Comparison of ENCODE assay signal across 13 cellular contexts in genomic region chr12:26803552-26803951, GRCh38. TPM values are rescaled to one million over a fixed set of nuclear protein-coding genes. Genes with fewer than 3 reads are reported as not detected.
DNase-seq lines count a peak whose midpoint lies in the region; ATAC-seq and TF ChIP-seq lines count a peak whose summit lies in the region.
"Had no signal": no experiment of that assay in that cellular context is flagged by ENCODE, and none has a peak within 500 bp of the region (broad histone marks: within the 10 kb centered on the region; RNA-seq: fewer than 3 reads in every experiment).

No MANE protein-coding gene starts in this region.

- in situ Hi-C loops in GM23248 (cut with MboI): no loop called here

- H3K9me2 ChIP-seq in GM23248 (ENCODE audit: insufficient read depth): no peaks in the 10 kb centered on the region

- H3K9me3 Mint-ChIP-seq in osteocyte (ENCODE audit: unreplicated experiment): no peaks in the 10 kb centered on the region

- H3K9me3 ChIP-seq in GM23248 (ENCODE audit: low read depth): no peaks in the 10 kb centered on the region
- no peaks in the 10 kb centered on the region for H3K9me3 ChIP-seq in fibroblast of lung (ENCODE audit: control insufficient read depth, insufficient read depth, low read depth, low read length)
- H3K9me3 ChIP-seq in heart left ventricle: no peaks in the 10 kb centered on the region

- peaks cover 45% of the 10 kb centered on the region for H3K4me1 Mint-ChIP-seq in osteocyte (ENCODE audit: unreplicated experiment)

- H3K27me3 Mint-ChIP-seq in osteocyte (ENCODE audit: unreplicated experiment): no peaks in the 10 kb centered on the region

- no peak overlapping the region for H3K4me3 Mint-ChIP-seq in osteocyte (ENCODE audit: unreplicated experiment)

- H3K27ac Mint-ChIP-seq in osteocyte (ENCODE audit: unreplicated experiment): peak overlapping the region; percentile 83

- H3K4me3 ChIP-seq in GM23248: no peak overlapping the region
- H3K4me3 ChIP-seq in fibroblast of lung (replicated peaks in 1 of 4; ENCODE audit: control extremely low read depth in 1 of 4, insufficient read depth in 1 of 4, low read depth in 3 of 4, low read length in 4 of 4): no peak overlapping the region
- no peak overlapping the region for H3K4me3 ChIP-seq in heart left ventricle
- H3K4me3 ChIP-seq: GM12878 had no signal

- H3K9ac ChIP-seq in GM23248: peak overlapping the region; percentile 8; the same call in 1 of the 2 replicates
- no peak overlapping the region for H3K9ac ChIP-seq in fibroblast of lung (ENCODE audit: insufficient read depth, low read length)

- ATAC-seq in SK-N-SH treated with all-trans-retinoic acid at 6 μM for 48 hours: peak; percentile 81
- ATAC-seq in heart left ventricle: no peak
- no peak for ATAC-seq in GM21381 (IDR thresholded peaks at IDR 0.05; ENCODE audit: unreplicated experiment)
- ATAC-seq: GM12878, Panc1 had no signal

- TF ChIP-seq POLR2A in heart left ventricle (IDR thresholded peaks at IDR 0.05): no peak

- H2AFZ ChIP-seq in GM23248: peak overlapping the region; percentile 58; the same call in 1 of the 2 replicates
- peak overlapping the region; percentile 26 for H2AFZ ChIP-seq in fibroblast of lung (ENCODE audit: low read length)

- H3K27me3 ChIP-seq in GM23248 (replicated peaks; ENCODE audit: insufficient read depth): no peaks in the 10 kb centered on the region
- H3K27me3 ChIP-seq in fibroblast of lung (ENCODE audit: control insufficient read depth, insufficient read depth, low read length): no peaks in the 10 kb centered on the region
- H3K27me3 ChIP-seq in heart left ventricle: no peaks in the 10 kb centered on the region

- peak; percentile 67 for DNase-seq in GM23248
- peak in 1 of 2 donors; percentile 83 for DNase-seq in fibroblast of lung (ENCODE audit: low read depth in 2 of 2)
- no peak for DNase-seq in osteocyte (ENCODE audit: extremely low spot score, unreplicated experiment)
- no peak for DNase-seq in NCI-H187 (lab: John Stamatoyannopoulos, UW)
- no peak for DNase-seq in activated naive CD4-positive, alpha-beta T cell treated with Interleukin-2 at 50 U/mL for 16 hours
- no peak for DNase-seq in heart left ventricle
- DNase-seq: Calu3; effector memory CD4-positive, alpha-beta T cell; NCI-H2171 had no signal

- 19 to 30% methylated on average over 2 of the region's 2 CpGs for WGBS in GM23248 (ENCODE audit: low coverage in 1 of 2, low lambda C conversion rate in 2 of 2, missing lambda C conversion rate in 2 of 2), 2 experiments
- WGBS in heart left ventricle, 4 donors: 37 to 57% (median 47%) methylated on average over 2 of the region's 2 CpGs

- H3K36me3 ChIP-seq in GM23248 (ENCODE audit: low read depth) (no peaks in the 10 kb centered on the region), fibroblast of lung (ENCODE audit: control insufficient read depth, insufficient read depth, low read length) (no peaks in the 10 kb centered on the region), heart left ventricle (no peaks in the 10 kb centered on the region)

- peaks cover 2% of the 10 kb centered on the region for H3K36me3 Mint-ChIP-seq in osteocyte (ENCODE audit: unreplicated experiment)

- H3K27ac ChIP-seq in GM23248: peak overlapping the region; percentile 46
- H3K27ac ChIP-seq in fibroblast of lung (ENCODE audit: insufficient read depth, low read length): no peak overlapping the region
- H3K27ac ChIP-seq in heart left ventricle: no peak overlapping the region

- H3F3A ChIP-seq in GM23248 (ENCODE audit: insufficient read depth): peaks cover 8% of the 10 kb centered on the region; the same call in 1 of the 2 replicates

- no peaks in the 10 kb centered on the region for H3K79me2 ChIP-seq in GM23248 (ENCODE audit: insufficient read depth)
- no peaks in the 10 kb centered on the region for H3K79me2 ChIP-seq in fibroblast of lung (ENCODE audit: control insufficient read depth, insufficient read depth, low read length)

- TF ChIP-seq CTCF in fibroblast of lung (conservative IDR thresholded peaks at IDR 0.05 in 1 of 2, IDR thresholded peaks at IDR 0.05 in 1 of 2; ENCODE audit: low read depth in 1 of 2, low read length in 2 of 2) (no peak), osteocyte (IDR thresholded peaks at IDR 0.05) (no peak), heart left ventricle (IDR thresholded peaks at IDR 0.05) (no peak)

- peak overlapping the region; percentile 47 for H3K4me2 ChIP-seq in GM23248 (ENCODE audit: unreplicated experiment)
- no peak overlapping the region for H3K4me2 ChIP-seq in fibroblast of lung (ENCODE audit: extremely low read depth, insufficient read depth, low read length)

- H3K4me1 ChIP-seq in GM23248 (ENCODE audit: insufficient read depth): peaks cover 13% of the 10 kb centered on the region
- H3K4me1 ChIP-seq in fibroblast of lung (ENCODE audit: control insufficient read depth, extremely low read depth, insufficient read depth, low read length): no peaks in the 10 kb centered on the region
- peaks cover 0 to 39% (median 10%) of the 10 kb centered on the region in 12 donors for H3K4me1 ChIP-seq in heart left ventricle

- intact Hi-C loops in heart left ventricle (cut with DNase I): no loop called here

- H4K20me1 ChIP-seq in GM23248 (ENCODE audit: insufficient read depth) (no peaks in the 10 kb centered on the region), fibroblast of lung (ENCODE audit: control insufficient read depth, extremely low read depth, insufficient read depth, low read length) (no peaks in the 10 kb centered on the region)

TF ChIP-seq in SK-N-SH treated with all-trans-retinoic acid at 6 μM for 48 hours, 23 proteins besides CTCF, POLR2A, EP300 and RAD21:
- no peak for TF ChIP-seq ARNTL (CRISPR knock-in tag; IDR thresholded peaks at IDR 0.05; ENCODE audit: borderline replicate concordance, low read depth)
- no peak for TF ChIP-seq ZC3H10 (CRISPR knock-in tag; IDR thresholded peaks at IDR 0.05)
- no peak for TF ChIP-seq TOX (CRISPR knock-in tag; IDR thresholded peaks at IDR 0.05; ENCODE audit: borderline replicate concordance)
- no peak for TF ChIP-seq GLIS3 (CRISPR knock-in tag; IDR thresholded peaks at IDR 0.05)
- no peak for TF ChIP-seq ZNF565 (CRISPR knock-in tag; conservative IDR thresholded peaks at IDR 0.05; ENCODE audit: low read depth)
- TF ChIP-seq BACH2 (CRISPR knock-in tag; IDR thresholded peaks at IDR 0.05; ENCODE audit: borderline replicate concordance): no peak
- no peak for TF ChIP-seq POU6F1 (CRISPR knock-in tag; IDR thresholded peaks at IDR 0.05; ENCODE audit: borderline replicate concordance, low read depth)
- TF ChIP-seq SNAI2 (CRISPR knock-in tag; IDR thresholded peaks at IDR 0.05): no peak
- TF ChIP-seq ZFP30 (CRISPR knock-in tag; IDR thresholded peaks at IDR 0.05): no peak
- TF ChIP-seq ZNF70 (CRISPR knock-in tag; IDR thresholded peaks at IDR 0.05): no peak
- TF ChIP-seq PPARA (CRISPR knock-in tag; IDR thresholded peaks at IDR 0.05; ENCODE audit: borderline replicate concordance): no peak
- TF ChIP-seq ZNF8 (CRISPR knock-in tag; IDR thresholded peaks at IDR 0.05): no peak
- TF ChIP-seq CSRNP3 (CRISPR knock-in tag; IDR thresholded peaks at IDR 0.05): no peak

RNA-seq across cellular contexts. Expression of gene ITPR2, which starts 29.4 kb away (rescaled TPM):
- total RNA-seq in GM23248 (2014; rRNA removed; shearing (Covaris generic)): 9.1 and 9.2 TPM in 2 replicates
- polyA plus RNA-seq in GM23248 (2016; fragmentation: Nextera tagmentation; extraction: Ambion mirVana) (3.6 and 5.0 TPM in 2 replicates), fibroblast of lung (3.6 and 5.1 TPM in 2 replicates), heart left ventricle (1 to 10 TPM; 3.4 to 4.0 TPM)
- total RNA-seq in fibroblast of lung (13.6 and 24.6 TPM in 2 replicates), osteocyte (20.5 and 22.1 TPM in 2 replicates), heart left ventricle (10 to 100 TPM in 7 of 9 donors, 1 to 10 TPM in 2; 6.1 to 45.6 (median 14.1) TPM)
- 2.9 and 3.4 TPM in 2 replicates for polyA plus RNA-seq in fibroblast of lung (2012)
- polyA minus RNA-seq in fibroblast of lung (ENCODE audit: low replicate concordance): 5.1 and 5.7 TPM in 2 replicates
